ENCODE assay signal across 24 cellular contexts in the genomic region with DNA sequence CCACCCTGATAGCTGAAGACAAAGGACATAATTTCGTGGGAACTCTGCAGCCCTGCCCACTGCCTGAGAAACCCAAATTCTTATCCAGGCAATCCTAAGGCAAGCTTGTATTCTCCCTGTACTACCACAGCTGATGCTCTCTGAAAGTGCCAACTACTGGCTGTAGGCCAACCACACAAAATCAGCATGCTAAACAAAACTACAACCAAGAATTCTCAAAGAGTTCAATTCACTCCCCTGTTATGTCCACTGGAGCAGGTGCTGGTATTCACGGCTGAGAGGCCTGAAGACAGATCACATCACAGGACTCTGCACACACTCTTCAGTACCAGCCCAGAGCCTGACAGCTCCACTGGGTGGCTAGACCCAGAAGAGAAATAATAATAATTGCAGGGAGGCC.
"Had no signal": no experiment of that assay in that cellular context is flagged by ENCODE, and none has a peak within 500 bp of the region (broad histone marks: within the 10 kb centered on the region; RNA-seq: fewer than 3 reads in every experiment).

No MANE protein-coding gene starts in this region.

- H3K4me3 ChIP-seq: neural progenitor cell, ovary, psoas muscle, right lobe of liver, sigmoid colon, stomach, thoracic aorta, tibial artery, transverse colon, upper lobe of right lung, uterus had no signal

- H3K9me3 ChIP-seq: ovary, psoas muscle, right lobe of liver, sigmoid colon, stomach, thoracic aorta, transverse colon, upper lobe of right lung, uterus had no signal

- H3K4me1 ChIP-seq: parathyroid adenoma, psoas muscle, right lobe of liver, sigmoid colon, stomach, tibial artery, transverse colon, upper lobe of right lung, uterus had no signal

- DNase-seq: natural killer cell; occipital lobe; ovary; posterior cingulate gyrus; psoas muscle; right cardiac atrium; right lobe of liver; sigmoid colon; small intestine; stimulated activated CD4-positive, alpha-beta T cell treated with anti-CD3 and anti-CD28 coated beads, Interleukin-15, amount 100 ng/mL, for 24 hours; stimulated activated CD4-positive, alpha-beta T cell treated with anti-CD3 and anti-CD28 coated beads, Interleukin-2, amount 100 ng/mL, for 24 hours; stimulated activated CD4-positive, alpha-beta T cell treated with anti-CD3 and anti-CD28 coated beads, Interleukin-2, amount 100 ng/mL, for 48 hours; stimulated activated CD4-positive, alpha-beta T cell treated with anti-CD3 and anti-CD28 coated beads, Interleukin-4, amount 100 ng/mL, for 24 hours; stimulated activated naive B cell treated with anti-CD40 and anti-IgM and Interleukin-4, amounts not matched to agents 10 μg/mL and 1 μg/mL and 100 μg/mL, for 72 hours; stimulated activated naive CD4-positive, alpha-beta T cell treated with Interleukin-2 at 50 U/mL for 16 hours; stomach; tibial artery; transverse colon; upper lobe of right lung; uterus had no signal

- H3K36me3 ChIP-seq: neural progenitor cell, ovary, right lobe of liver, sigmoid colon, stomach, thoracic aorta, tibial artery, transverse colon, upper lobe of right lung, uterus had no signal

- ATAC-seq: natural killer cell; psoas muscle; right cardiac atrium; right lobe of liver; stimulated activated effector memory CD8-positive, alpha-beta T cell treated with anti-CD3 and anti-CD28 coated beads, Interleukin-12 subunit alpha, Interleukin-12 subunit beta, amount 100 ng/mL, for 72 hours; stimulated activated naive B cell treated with anti-CD40 and anti-IgM and Interleukin-4, amounts not matched to agents 10 μg/mL and 1 μg/mL and 100 μg/mL, for 72 hours; upper lobe of right lung had no signal

- H3K27ac ChIP-seq: neural progenitor cell, ovary, parathyroid adenoma, psoas muscle, right lobe of liver, sigmoid colon, stomach, thoracic aorta, tibial artery, transverse colon, upper lobe of right lung, uterus had no signal

- H3K27me3 ChIP-seq: neural progenitor cell, ovary, right lobe of liver, sigmoid colon, stomach, tibial artery, transverse colon, upper lobe of right lung, uterus had no signal
